Comparison of ENCODE assay signal across 1 cellular context in genomic region chr11:2220173-2220771, GRCh38.
TF ChIP-seq lines count a peak whose summit lies in the region.

No MANE protein-coding gene starts in this region.

TF ChIP-seq in GM23338, 12 proteins besides CTCF, POLR2A, EP300 and RAD21:
- TF ChIP-seq ZNF462 (CRISPR knock-in tag; IDR thresholded peaks at IDR 0.05) (no peak), CREB1 (CRISPR knock-in tag; IDR thresholded peaks at IDR 0.05; ENCODE audit: low read depth) (no peak), NANOG (IDR thresholded peaks at IDR 0.05; ENCODE audit: borderline replicate concordance) (no peak), ZNF114 (CRISPR knock-in tag; IDR thresholded peaks at IDR 0.05) (no peak), ZNF331 (CRISPR knock-in tag; IDR thresholded peaks at IDR 0.05; ENCODE audit: low read depth) (no peak), EZH2 (IDR thresholded peaks at IDR 0.05; ENCODE audit: low read depth, unreplicated experiment) (no peak), EZH2phosphoT487 (IDR thresholded peaks at IDR 0.05; ENCODE audit: unreplicated experiment) (no peak), REST (IDR thresholded peaks at IDR 0.05; ENCODE audit: unreplicated experiment) (no peak), JUNB (IDR thresholded peaks at IDR 0.05; ENCODE audit: unreplicated experiment) (no peak), STAT1 (IDR thresholded peaks at IDR 0.05; ENCODE audit: unreplicated experiment) (no peak)
